Comparison of ENCODE assay signal across 19 cellular contexts in the genomic region with DNA sequence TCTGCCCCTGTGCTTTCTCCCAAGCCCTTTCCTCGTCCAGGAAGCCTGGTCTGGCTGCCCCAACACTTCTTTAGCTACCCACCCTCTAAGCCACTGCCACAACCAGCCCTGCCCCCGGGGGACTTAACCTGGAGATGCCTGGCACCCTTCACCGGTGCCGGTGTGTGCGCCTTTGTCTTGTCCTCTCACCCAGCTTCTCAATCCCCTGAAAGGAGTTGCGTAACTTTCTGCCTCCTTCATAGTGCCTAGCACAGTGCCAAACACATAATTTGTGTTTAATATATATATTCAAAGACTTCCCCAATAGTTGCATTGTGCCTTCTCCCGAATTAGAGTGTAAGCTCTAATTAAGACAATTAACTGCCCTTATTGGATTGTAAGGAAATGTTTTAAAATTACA.
A peak's percentile ranks its signal among the peaks of the same experiment; 100 is the strongest.
DNase-seq lines count a peak whose midpoint lies in the region; ATAC-seq and TF ChIP-seq lines count a peak whose summit lies in the region.
"Had no signal": no experiment of that assay in that cellular context is flagged by ENCODE, and none has a peak within 500 bp of the region (broad histone marks: within the 10 kb centered on the region; RNA-seq: fewer than 3 reads in every experiment).

No MANE protein-coding gene starts in this region.

- no peak for TF ChIP-seq CTCF in esophagus muscularis mucosa (IDR thresholded peaks at IDR 0.05)

- no peak overlapping the region for H3K14ac ChIP-seq in neuronal stem cell (ENCODE audit: low read length)

- no peak for TF ChIP-seq EP300 in esophagus muscularis mucosa (IDR thresholded peaks at IDR 0.05)

- no peaks in the 10 kb centered on the region for H3K79me1 ChIP-seq in neuronal stem cell (ENCODE audit: low read depth, low read length)

- DNase-seq in NCI-H82 (lab: John Stamatoyannopoulos, UW) = peak; percentile 43
- no peak for DNase-seq in NCI-H82 treated with DMSO at 0.1 percent for 48 hours (lab: John Stamatoyannopoulos, UW; ENCODE audit: unreplicated experiment)
- DNase-seq in NCI-H69 (lab: John Stamatoyannopoulos, UW) = peak; percentile 11
- DNase-seq in esophagus muscularis mucosa (ENCODE audit: extremely low spot score) = peak; percentile 83
- no peak for DNase-seq in sciatic nerve (ENCODE audit: low spot score)
- DNase-seq in NCI-H2227 treated with DMSO at 0.1 percent for 48 hours (lab: John Stamatoyannopoulos, UW) = no peak
- no peak for DNase-seq in neuronal stem cell (ENCODE audit: low spot score)
- DNase-seq: Caco-2; CD4-positive, CD25-positive, alpha-beta regulatory T cell; CD8-positive, alpha-beta T cell; DMS153; DND-41; HFFc6 had no signal

- no peak overlapping the region for H3K4me3 ChIP-seq in esophagus muscularis mucosa
- H3K4me3 ChIP-seq in neuronal stem cell (ENCODE audit: low read length in 2 of 2) = no peak overlapping the region
- H3K4me3 ChIP-seq: BLaER1, GM12878, GM23338, HAP-1 had no signal

- no peak overlapping the region for H2BK15ac ChIP-seq in neuronal stem cell (ENCODE audit: low read length)

- intact Hi-C loops in esophagus muscularis mucosa (cut with DNase I) = no loop called here
- intact Hi-C loops in sciatic nerve (cut with DNase I) = no loop called here

- H3K36me3 ChIP-seq in esophagus muscularis mucosa = no peaks in the 10 kb centered on the region
- no peaks in the 10 kb centered on the region for H3K36me3 ChIP-seq in neuronal stem cell (replicated peaks in 1 of 2; ENCODE audit: control insufficient read depth in 2 of 2, insufficient read depth in 2 of 2, low read length in 2 of 2)
- H3K36me3 ChIP-seq: BLaER1, HAP-1 had no signal

- no peak overlapping the region for H2AK5ac ChIP-seq in neuronal stem cell (ENCODE audit: low read depth, low read length)

- no peak overlapping the region for H2AFZ ChIP-seq in neuronal stem cell (ENCODE audit: low read length)
- H2AFZ ChIP-seq: GM23338 had no signal

- H3K4me1 ChIP-seq in esophagus muscularis mucosa = no peaks in the 10 kb centered on the region
- no peaks in the 10 kb centered on the region for H3K4me1 ChIP-seq in neuronal stem cell (ENCODE audit: control insufficient read depth in 2 of 2, insufficient read depth in 1 of 2, low read depth in 1 of 2, low read length in 2 of 2)
- H3K4me1 ChIP-seq: Caco-2, HAP-1 had no signal

- H3K9me3 ChIP-seq in esophagus muscularis mucosa (peaks cover 0 to 8% (median 4%) of the 10 kb centered on the region in 4 donors), neuronal stem cell (replicated peaks in 1 of 2; ENCODE audit: control insufficient read depth in 2 of 2, insufficient read depth in 1 of 2, low read depth in 1 of 2, low read length in 2 of 2) (peaks cover 2 to 6% of the 10 kb centered on the region in 2 donors)
- H3K9me3 ChIP-seq: BLaER1, Caco-2, HAP-1 had no signal

- no peak overlapping the region for H2BK120ac ChIP-seq in neuronal stem cell (ENCODE audit: low read depth, low read length)

- no peak overlapping the region for H4K91ac ChIP-seq in neuronal stem cell (ENCODE audit: low read depth, low read length, poor library complexity)

- H3K9ac ChIP-seq in neuronal stem cell (ENCODE audit: low read depth, low read length, poor library complexity) = no peak overlapping the region
- H3K9ac ChIP-seq: BLaER1 had no signal

- H4K8ac ChIP-seq in neuronal stem cell (ENCODE audit: low read depth, low read length) = no peak overlapping the region

- H3K23ac ChIP-seq in neuronal stem cell (ENCODE audit: low read depth, low read length, poor library complexity) = no peak overlapping the region

- no peaks in the 10 kb centered on the region for H3K27me3 ChIP-seq in esophagus muscularis mucosa
- H3K27me3 ChIP-seq in neuronal stem cell (ENCODE audit: control insufficient read depth in 3 of 3, insufficient read depth in 3 of 3, low read depth in 1 of 3, low read length in 3 of 3) = no peaks in the 10 kb centered on the region
- H3K27me3 ChIP-seq: BLaER1 had no signal

- TF ChIP-seq POLR2A in esophagus muscularis mucosa (IDR thresholded peaks at IDR 0.05; ENCODE audit: low read depth) = no peak

- WGBS in esophagus muscularis mucosa = 96% methylated on average over 7 of the region's 7 CpGs
- no CpG with 5 or more reads among the region's 7 CpGs for WGBS in neuronal stem cell (ENCODE audit: extremely low coverage in 2 of 2, insufficient read length in 2 of 2, insufficient replicate concordance in 1 of 2), 2 donors

- H3K4me2 ChIP-seq in neuronal stem cell (ENCODE audit: insufficient read depth, low read length, poor library complexity, severe bottlenecking) = no peak overlapping the region
- H3K4me2 ChIP-seq: BLaER1, GM23338 had no signal

- H3K27ac ChIP-seq in esophagus muscularis mucosa (replicated peaks in 1 of 4) (no peak overlapping the region), neuronal stem cell (replicated peaks; ENCODE audit: low read length) (no peak overlapping the region)
- H3K27ac ChIP-seq: 22Rv1, BLaER1, C4-2B had no signal

- H3K4ac ChIP-seq in neuronal stem cell (ENCODE audit: low read length) = no peak overlapping the region

- ATAC-seq in sciatic nerve = no peak
- ATAC-seq: CD8-positive, alpha-beta T cell; GM12878; GM23338 had no signal

- H2BK5ac ChIP-seq in neuronal stem cell (ENCODE audit: low read length) = no peak overlapping the region

- H3K18ac ChIP-seq in neuronal stem cell (ENCODE audit: low read length) = no peak overlapping the region

- H2BK12ac ChIP-seq in neuronal stem cell (ENCODE audit: low read length) = no peak overlapping the region

Comparison
In these comparisons a context has a peak if more than half of its experiments do, and no peak if none do; other contexts are left out.
1. DNase-seq: peak in NCI-H82 (single experiment), NCI-H69 (single experiment) and esophagus muscularis mucosa (single experiment); none in NCI-H82 treated with DMSO at 0.1 percent for 48 hours (single experiment), sciatic nerve (single experiment), NCI-H2227 treated with DMSO at 0.1 percent for 48 hours (single experiment) and neuronal stem cell (single experiment).